In genomic region chr13:100630564-100630963, GRCh38 we compare ENCODE assay signal across 13 cellular contexts. TPM values are rescaled to one million over a fixed set of nuclear protein-coding genes. Genes with fewer than 3 reads are reported as not detected.
DNase-seq lines count a peak whose midpoint lies in the region; ATAC-seq and TF ChIP-seq lines count a peak whose summit lies in the region.
"Had no signal": no experiment of that assay in that cellular context is flagged by ENCODE, and none has a peak within 500 bp of the region (broad histone marks: within the 10 kb centered on the region; RNA-seq: fewer than 3 reads in every experiment).

No MANE protein-coding gene starts in this region.

- peaks cover 16% of the 10 kb centered on the region for H3K4me1 Mint-ChIP-seq in endothelial cell (ENCODE audit: unreplicated experiment)
- H3K4me1 Mint-ChIP-seq in activated T-helper 1 cell treated with anti-CD3 and anti-CD28 coated beads, Interleukin-12 subunit alpha, Interleukin-12 subunit beta, Interleukin-2, Interleukin-4 antibody, amounts not matched to agents 30 ng/mL and 10 ng/mL and 1 ng/mL, durations not matched to agents 14 hours and 24 hours and 36 hours (ENCODE audit: low read depth) = peaks cover 5% of the 10 kb centered on the region

- TF ChIP-seq CTCF in endothelial cell (IDR thresholded peaks at IDR 0.05; ENCODE audit: unreplicated experiment) = no peak

- peaks cover 53% of the 10 kb centered on the region for H3K36me3 Mint-ChIP-seq in endothelial cell (ENCODE audit: low read depth, unreplicated experiment)
- peaks cover 42% of the 10 kb centered on the region for H3K36me3 Mint-ChIP-seq in activated T-helper 1 cell treated with anti-CD3 and anti-CD28 coated beads, Interleukin-12 subunit alpha, Interleukin-12 subunit beta, Interleukin-2, Interleukin-4 antibody, amounts not matched to agents 30 ng/mL and 10 ng/mL and 1 ng/mL, durations not matched to agents 14 hours and 24 hours and 36 hours (ENCODE audit: low read depth)

- H3K4me3 ChIP-seq in HUES48 (ENCODE audit: low read depth, low read length) = no peak overlapping the region
- H3K4me3 ChIP-seq: testis had no signal

- H3K9ac ChIP-seq in HUES48 (ENCODE audit: low read depth, low read length) = no peak overlapping the region

- H3K9me3 ChIP-seq in HUES48 (ENCODE audit: control insufficient read depth, insufficient read depth, low read length) = no peaks in the 10 kb centered on the region
- H3K9me3 ChIP-seq: testis had no signal

- DNase-seq in NCI-H69 (lab: John Stamatoyannopoulos, UW) (peak; percentile 98), endothelial cell (ENCODE audit: low spot score) (no peak), occipital lobe (lab: John Stamatoyannopoulos, UW) (peak; percentile 17), NAMALWA (ENCODE audit: low spot score) (no peak), NOMO-1 treated with dmso at 0.1 percent for 144 hours (lab: John Stamatoyannopoulos, UW; ENCODE audit: unreplicated experiment) (no peak), sciatic nerve (ENCODE audit: low spot score) (no peak)
- DNase-seq in activated T-helper 1 cell treated with anti-CD3 and anti-CD28 coated beads, Interleukin-12 subunit alpha, Interleukin-12 subunit beta, Interleukin-2, Interleukin-4 antibody, amounts not matched to agents 30 ng/mL and 10 ng/mL and 1 ng/mL, durations not matched to agents 14 hours and 24 hours and 36 hours (ENCODE audit: low spot score) = no peak
- DNase-seq: activated CD4-positive, alpha-beta T cell treated with anti-CD3 and anti-CD28 coated beads, Interleukin-2, amount 50 U/mL, for 4 hours; activated effector memory CD4-positive, alpha-beta T cell treated with anti-CD3 and anti-CD28 coated beads, Interleukin-2, amount 50 U/mL, for 16 hours; T-helper 9 cell; testis had no signal

- peaks cover 55% of the 10 kb centered on the region for H3K36me3 ChIP-seq in HUES48 (ENCODE audit: control insufficient read depth, insufficient read depth, low read length)

- H3K4me1 ChIP-seq in HUES48 (ENCODE audit: control insufficient read depth, insufficient read depth, low read length) = peaks cover 15% of the 10 kb centered on the region
- H3K4me1 ChIP-seq: testis had no signal

- ATAC-seq in sciatic nerve = no peak

- intact Hi-C loops in activated T-helper 1 cell treated with anti-CD3 and anti-CD28 coated beads, Interleukin-12 subunit alpha, Interleukin-12 subunit beta, Interleukin-2, Interleukin-4 antibody, amounts not matched to agents 30 ng/mL and 10 ng/mL and 1 ng/mL, durations not matched to agents 14 hours and 24 hours and 36 hours (cut with micrococcal nuclease) = no loop called here
- intact Hi-C loops in sciatic nerve (cut with DNase I) = no loop called here

- H3K27ac ChIP-seq in HUES48 (ENCODE audit: low read depth, low read length) = peak overlapping the region; percentile 3
- H3K27ac ChIP-seq: C4-2B, testis had no signal

- peaks cover 5% of the 10 kb centered on the region for H3K27me3 Mint-ChIP-seq in endothelial cell (ENCODE audit: unreplicated experiment)
- H3K27me3 Mint-ChIP-seq in activated T-helper 1 cell treated with anti-CD3 and anti-CD28 coated beads, Interleukin-12 subunit alpha, Interleukin-12 subunit beta, Interleukin-2, Interleukin-4 antibody, amounts not matched to agents 30 ng/mL and 10 ng/mL and 1 ng/mL, durations not matched to agents 14 hours and 24 hours and 36 hours (ENCODE audit: insufficient read depth) = no peaks in the 10 kb centered on the region

- H3K27ac Mint-ChIP-seq in endothelial cell (ENCODE audit: unreplicated experiment) = peak overlapping the region; percentile 52
- H3K27ac Mint-ChIP-seq in activated T-helper 1 cell treated with anti-CD3 and anti-CD28 coated beads, Interleukin-12 subunit alpha, Interleukin-12 subunit beta, Interleukin-2, Interleukin-4 antibody, amounts not matched to agents 30 ng/mL and 10 ng/mL and 1 ng/mL, durations not matched to agents 14 hours and 24 hours and 36 hours = no peak overlapping the region

- no peaks in the 10 kb centered on the region for H3K9me3 Mint-ChIP-seq in endothelial cell (ENCODE audit: unreplicated experiment)
- H3K9me3 Mint-ChIP-seq in activated T-helper 1 cell treated with anti-CD3 and anti-CD28 coated beads, Interleukin-12 subunit alpha, Interleukin-12 subunit beta, Interleukin-2, Interleukin-4 antibody, amounts not matched to agents 30 ng/mL and 10 ng/mL and 1 ng/mL, durations not matched to agents 14 hours and 24 hours and 36 hours = no peaks in the 10 kb centered on the region

- H3K27me3 ChIP-seq in HUES48 (ENCODE audit: control insufficient read depth, insufficient read depth, low read length) = no peaks in the 10 kb centered on the region
- H3K27me3 ChIP-seq: testis had no signal

- H3K4me3 Mint-ChIP-seq in endothelial cell (ENCODE audit: unreplicated experiment) = no peak overlapping the region
- no peak overlapping the region for H3K4me3 Mint-ChIP-seq in activated T-helper 1 cell treated with anti-CD3 and anti-CD28 coated beads, Interleukin-12 subunit alpha, Interleukin-12 subunit beta, Interleukin-2, Interleukin-4 antibody, amounts not matched to agents 30 ng/mL and 10 ng/mL and 1 ng/mL, durations not matched to agents 14 hours and 24 hours and 36 hours

RNA-seq across cellular contexts. Expression of gene GGACT, which starts 42.0 kb away (rescaled TPM):
- total RNA-seq in endothelial cell (ENCODE audit: unreplicated experiment) (7.0 TPM), occipital lobe (1.4 TPM), sciatic nerve (5.2 TPM)
- 4.0 and 7.2 TPM in 2 replicates for total RNA-seq in activated T-helper 1 cell treated with anti-CD3 and anti-CD28 coated beads, Interleukin-12 subunit alpha, Interleukin-12 subunit beta, Interleukin-2, Interleukin-4 antibody, amounts not matched to agents 30 ng/mL and 10 ng/mL and 1 ng/mL, durations not matched to agents 14 hours and 24 hours and 36 hours

RNA-seq across cellular contexts. Expression of gene TMTC4, which starts 44.0 kb away (rescaled TPM):
- 40.1 TPM for total RNA-seq in endothelial cell (ENCODE audit: unreplicated experiment)
- 107 TPM for total RNA-seq in occipital lobe
- 19.2 and 21.2 TPM in 2 replicates for total RNA-seq in activated T-helper 1 cell treated with anti-CD3 and anti-CD28 coated beads, Interleukin-12 subunit alpha, Interleukin-12 subunit beta, Interleukin-2, Interleukin-4 antibody, amounts not matched to agents 30 ng/mL and 10 ng/mL and 1 ng/mL, durations not matched to agents 14 hours and 24 hours and 36 hours
- 19.1 TPM for total RNA-seq in sciatic nerve

Comparison
In these comparisons a context has a peak if more than half of its experiments do, and no peak if none do; other contexts are left out.
1. DNase-seq: peak in NCI-H69 (single experiment) and occipital lobe (single experiment); none in endothelial cell (single experiment), activated T-helper 1 cell treated with anti-CD3 and anti-CD28 coated beads, Interleukin-12 subunit alpha, Interleukin-12 subunit beta, Interleukin-2, Interleukin-4 antibody, amounts not matched to agents 30 ng/mL and 10 ng/mL and 1 ng/mL, durations not matched to agents 14 hours and 24 hours and 36 hours (single experiment), NAMALWA (single experiment), NOMO-1 treated with dmso at 0.1 percent for 144 hours (single experiment) and sciatic nerve (single experiment).